In genomic region chr22:32050678-32051515, GRCh38 we compare ENCODE assay signal across 9 cellular contexts. TPM values are rescaled to one million over a fixed set of nuclear protein-coding genes. Genes with fewer than 3 reads are reported as not detected.
DNase-seq lines count a peak whose midpoint lies in the region; ATAC-seq, FAIRE-seq and TF ChIP-seq lines count a peak whose summit lies in the region.
"Had no signal": no experiment of that assay in that cellular context is flagged by ENCODE, and none has a peak within 500 bp of the region (broad histone marks: within the 10 kb centered on the region; RNA-seq: fewer than 3 reads in every experiment).

No MANE protein-coding gene starts in this region.

- POLR2A ChIA-PET in HepG2 (lab: Yijun Ruan, JAX): no interaction called here

- H4K20me1 ChIP-seq in HepG2 (ENCODE audit: insufficient read depth, low read length): no peaks in the 10 kb centered on the region

- no TSS peak for BruUV-seq in HepG2 (replicated peaks; lab: Mats Ljungman, UMichigan)

- in situ Hi-C loops in SK-MEL-5 (cut with HindIII; ENCODE audit: low pct_unique_long_range_greater_than_20kb, low sequenced_read_pairs): no loop called here
- in situ Hi-C loops in HepG2 (cut with HindIII; ENCODE audit: extremely low pct_ligation_motif_present, low pct_unique_long_range_greater_than_20kb): no loop called here

- no peak for TF ChIP-seq CTCF in AG09319 (IDR thresholded peaks at IDR 0.05; ENCODE audit: low read depth, low read length)
- TF ChIP-seq CTCF in HFF-Myc (IDR thresholded peaks at IDR 0.05; ENCODE audit: low read depth, low read length, missing control alignments): no peak
- no peak for TF ChIP-seq CTCF in HepG2 (CRISPR knock-in tag; IDR thresholded peaks at IDR 0.05)
- TF ChIP-seq CTCF in stomach (IDR thresholded peaks at IDR 0.05): no peak

- ATAC-seq in HepG2: no peak

- TF ChIP-seq POLR2A in HepG2 (IDR thresholded peaks at IDR 0.05; ENCODE audit: insufficient read depth in 1 of 2, low read depth in 2 of 2, low read length in 2 of 2) (no peak), stomach (IDR thresholded peaks at IDR 0.05) (no peak)

- H3K4me1 ChIP-seq in HepG2 (ENCODE audit: insufficient read depth, low read length) (no peaks in the 10 kb centered on the region), stomach (peaks cover 0 to 5% (median 2%) of the 10 kb centered on the region in 4 donors)

- H2AFZ ChIP-seq in HepG2 (ENCODE audit: low read length): no peak overlapping the region

- H3K79me2 ChIP-seq in HepG2 (ENCODE audit: insufficient read depth, low read length): no peaks in the 10 kb centered on the region

- TF ChIP-seq EP300 in HepG2 (IDR thresholded peaks at IDR 0.05; ENCODE audit: low read depth in 2 of 2, low read length in 2 of 2) (no peak), HepG2 (CRISPR knock-in tag; IDR thresholded peaks at IDR 0.05; ENCODE audit: borderline replicate concordance) (no peak), stomach (IDR thresholded peaks at IDR 0.05) (no peak)

- TF ChIP-seq RAD21 in HepG2 (CRISPR knock-in tag; IDR thresholded peaks at IDR 0.05): no peak

- no peak for FAIRE-seq in HepG2 (lab: Jason Lieb, UNC)
- FAIRE-seq: endometrium had no signal

- intact Hi-C loops in HepG2 (cut with micrococcal nuclease; ENCODE audit: unreplicated experiment) (no loop called here), stomach (cut with DNase I; ENCODE audit: low total_unique reads) (no loop called here)

- no peaks in the 10 kb centered on the region for H3K9me3 ChIP-seq in HepG2 (ENCODE audit: low read length)
- H3K9me3 ChIP-seq in stomach: no peaks in the 10 kb centered on the region

- H3K27ac ChIP-seq in HepG2 (ENCODE audit: extremely low read length, insufficient read depth, low read length): no peak overlapping the region
- peak overlapping the region in 2 of 5 donors; percentile 16 to 50 for H3K27ac ChIP-seq in stomach

- H3K4me3 ChIP-seq in HFF-Myc (replicated peaks; ENCODE audit: low read depth, low read length) (no peak overlapping the region), HepG2 (replicated peaks in 1 of 3; ENCODE audit: insufficient read depth in 1 of 3, low read depth in 2 of 3, low read length in 3 of 3) (no peak overlapping the region), stomach (no peak overlapping the region)

- no peaks in the 10 kb centered on the region; a peak in 1 of 5 replicates for H3K27me3 ChIP-seq in HepG2 (ENCODE audit: control insufficient read depth in 1 of 2, insufficient read depth in 2 of 2, low read length in 2 of 2)
- no peaks in the 10 kb centered on the region for H3K27me3 ChIP-seq in stomach

- H3K4me2 ChIP-seq in HepG2 (ENCODE audit: low read depth, low read length): no peak overlapping the region

- H3K9ac ChIP-seq in HepG2 (ENCODE audit: insufficient read depth, low read depth, low read length): no peak overlapping the region

- no peaks in the 10 kb centered on the region for H3K36me3 ChIP-seq in HepG2 (replicated peaks in 1 of 2; ENCODE audit: control insufficient read depth in 1 of 2, insufficient read depth in 2 of 2, low read length in 2 of 2)
- no peaks in the 10 kb centered on the region for H3K36me3 ChIP-seq in stomach

- WGBS in HepG2 (ENCODE audit: low lambda C conversion rate): 18% methylated on average over 5 of the region's 5 CpGs
- WGBS in stomach, 5 donors: 39 to 47% (median 43%) methylated on average over 4 to 5 of the region's 5 CpGs

- DNase-seq in AG09319 (ENCODE audit: extremely low read depth, low read depth) (peak; percentile 67), HFF-Myc (ENCODE audit: extremely low read depth, low read depth) (peak; percentile 66), SK-MEL-5 (ENCODE audit: low read depth, low spot score) (peak; percentile 53), amniotic epithelial cell (ENCODE audit: low read depth) (peak; percentile 79), HepG2 (ENCODE audit: low spot score) (peak; percentile 20), stomach (peak; percentile 52), NAMALWA (ENCODE audit: low spot score) (no peak), NCI-H748 treated with DMSO at 0.1 percent for 48 hours (lab: John Stamatoyannopoulos, UW) (no peak)

- CTCF ChIA-PET in HepG2 (lab: Yijun Ruan, JAX; ENCODE audit: low intra/inter-chr PET ratio, low total read pairs): no interaction called here

TF ChIP-seq in HepG2, 621 proteins besides CTCF, POLR2A, EP300 and RAD21 (continues in another document):
- no peak for TF ChIP-seq FOSL1 (CRISPR knock-in tag; IDR thresholded peaks at IDR 0.05; ENCODE audit: borderline replicate concordance)
- TF ChIP-seq ZNF407 (CRISPR knock-in tag; IDR thresholded peaks at IDR 0.05; ENCODE audit: not compliant biosample characterization): no peak

RNA-seq across cellular contexts. Expression of gene SLC5A1, which starts 7.8 kb away (rescaled TPM):
- 0.19 and 0.24 TPM in 2 replicates for total RNA-seq in SK-MEL-5 (2014; rRNA removed; shearing (Covaris generic))
- polyA plus RNA-seq in SK-MEL-5 (2015; cell fraction: cytosol; rRNA removed): 0.06 and 0.08 TPM in 2 replicates
- not detected in 2 replicates for polyA plus RNA-seq in SK-MEL-5 (2015; cell fraction: nucleus; rRNA removed)
- not detected in 2 replicates for total RNA-seq in HepG2 (2016; rRNA removed; fragmentation: Illumina TruSeq; extraction: Trizol)
- not detected in 2 replicates for total RNA-seq in HepG2 (2016; cell fraction: cytosol; rRNA removed; fragmentation: Illumina TruSeq; extraction: Trizol; ENCODE audit: low read depth)
- total RNA-seq in HepG2 (2016; cell fraction: insoluble cytoplasmic fraction; rRNA removed; fragmentation: Illumina TruSeq; extraction: Trizol): not detected in 2 replicates
- not detected in 2 replicates for total RNA-seq in HepG2 (2016; cell fraction: membrane; rRNA removed; fragmentation: Illumina TruSeq; extraction: Trizol)
- total RNA-seq in HepG2 (2016; cell fraction: nucleus; rRNA removed; fragmentation: Illumina TruSeq; extraction: Trizol): not detected in 2 replicates
- not detected in 2 replicates for polyA plus RNA-seq in HepG2 (2011; rRNA removed)
- polyA plus RNA-seq in HepG2 (2011; cell fraction: cytosol; rRNA removed): not detected in 2 replicates
- not detected in 2 replicates for polyA plus RNA-seq in HepG2 (2011; cell fraction: nucleus; rRNA removed)
- not detected in 2 replicates for polyA plus RNA-seq in HepG2 (2012)
- not detected in 2 replicates for polyA plus RNA-seq in HepG2 (2016; cell fraction: cytosol; fragmentation: Illumina TruSeq; extraction: Trizol; ENCODE audit: low read depth)
- not detected in 2 replicates for polyA plus RNA-seq in HepG2 (2016; cell fraction: insoluble cytoplasmic fraction; fragmentation: Illumina TruSeq; extraction: Trizol; ENCODE audit: low read depth)
- not detected in 2 replicates for polyA plus RNA-seq in HepG2 (2016; cell fraction: membrane; fragmentation: Illumina TruSeq; extraction: Trizol; ENCODE audit: low read depth)
- not detected in 2 replicates for polyA plus RNA-seq in HepG2 (2016; cell fraction: nucleus; fragmentation: Illumina TruSeq; extraction: Trizol; ENCODE audit: insufficient read depth, low read depth)
- polyA minus RNA-seq in HepG2 (2011; rRNA and poly(A)+ RNA removed; ENCODE audit: low replicate concordance): not detected in 2 replicates
- not detected in 2 replicates for polyA minus RNA-seq in HepG2 (2011; cell fraction: cytosol; rRNA and poly(A)+ RNA removed)
- polyA minus RNA-seq in HepG2 (2011; cell fraction: nucleus; rRNA and poly(A)+ RNA removed): not detected in 2 replicates
- total RNA-seq in stomach: 10 to 100 TPM in 1 of 5 donors, 1 to 10 TPM in 2, not detected in 2; 1.0 to 13.8 (median 2.3) TPM
- 1 to 10 TPM in 1 of 3 donors, under 1 TPM in 1, not detected in 1; 0.68 to 2.8 TPM for polyA plus RNA-seq in stomach

Comparison
In these comparisons a context has a peak if more than half of its experiments do, and no peak if none do; other contexts are left out.
1. DNase-seq: peak in AG09319 (single experiment), HFF-Myc (single experiment), SK-MEL-5 (single experiment), amniotic epithelial cell (single experiment), HepG2 (single experiment) and stomach (single experiment); none in NAMALWA (single experiment) and NCI-H748 treated with DMSO at 0.1 percent for 48 hours (single experiment).